In the genomic region with DNA sequence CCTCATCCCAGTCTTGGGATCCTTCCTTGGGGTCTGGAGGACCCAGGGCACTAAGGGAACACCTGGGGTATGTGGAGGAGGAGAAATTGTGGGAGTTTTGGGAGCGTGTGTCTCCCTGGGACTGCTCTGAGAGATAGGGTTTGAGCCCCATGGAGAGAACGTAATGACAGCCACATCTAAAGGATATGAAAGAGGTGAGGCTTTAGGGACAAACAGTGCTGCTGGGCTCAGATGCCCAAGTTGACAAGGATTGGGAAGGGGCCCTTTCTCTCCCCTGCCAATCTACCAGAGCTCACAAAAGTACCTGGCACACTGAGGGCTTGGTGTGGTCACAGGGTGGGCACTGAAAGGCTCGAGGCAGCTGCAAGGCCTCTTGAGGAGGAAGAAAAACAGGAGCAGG, we compare ENCODE assay signal across 17 cellular contexts. TPM values are rescaled to one million over a fixed set of nuclear protein-coding genes. Genes with fewer than 3 reads are reported as not detected.
"Had no signal": no experiment of that assay in that cellular context is flagged by ENCODE, and none has a peak within 500 bp of the region (broad histone marks: within the 10 kb centered on the region; RNA-seq: fewer than 3 reads in every experiment).

No MANE protein-coding gene starts in this region.

- DNase-seq: activated B cell treated with CpG ODN at 0.5 μM for 24 hours, amniotic stem cell, heart right ventricle, left lung, pancreas, sigmoid colon, transverse colon had no signal

- H3K36me3 ChIP-seq: gastroesophageal sphincter, heart right ventricle, left lung, pancreas, sigmoid colon, transverse colon had no signal

- H3K27ac Mint-ChIP-seq: activated B cell treated with CpG ODN at 0.5 μM for 24 hours; activated CD4-positive, alpha-beta memory T cell treated with anti-CD3 and anti-CD28 coated beads for 36 hours; activated CD8-positive, alpha-beta memory T cell treated with anti-CD3 and anti-CD28 coated beads, Interleukin-2, amount 10 ng/mL, durations not matched to agents 7 days and 5 days; activated naive CD8-positive, alpha-beta T cell had no signal

- H3K9me3 Mint-ChIP-seq: activated B cell treated with CpG ODN at 0.5 μM for 24 hours; activated CD4-positive, alpha-beta memory T cell treated with anti-CD3 and anti-CD28 coated beads for 36 hours; naive thymus-derived CD4-positive, alpha-beta T cell had no signal

- ATAC-seq: esophagus mucosa; stimulated activated naive CD8-positive, alpha-beta T cell treated with anti-CD3 and anti-CD28 coated beads, Interleukin-15, Interleukin-2, amounts not matched to agents 100 U/mL and 50 U/mL, for 24 hours had no signal

- H3K36me3 Mint-ChIP-seq: activated CD4-positive, alpha-beta memory T cell treated with anti-CD3 and anti-CD28 coated beads for 36 hours; activated CD8-positive, alpha-beta memory T cell treated with anti-CD3 and anti-CD28 coated beads, Interleukin-2, amount 10 ng/mL, durations not matched to agents 7 days and 5 days; naive thymus-derived CD4-positive, alpha-beta T cell had no signal

- FAIRE-seq: colon, pancreas had no signal

- H3K27me3 ChIP-seq: gastroesophageal sphincter, heart right ventricle, left lung, pancreas, sigmoid colon, transverse colon had no signal

- H3K9me3 ChIP-seq: gastroesophageal sphincter, heart right ventricle, left lung, pancreas, sigmoid colon, transverse colon had no signal

- H3K27me3 Mint-ChIP-seq: activated B cell treated with CpG ODN at 0.5 μM for 24 hours; activated CD4-positive, alpha-beta memory T cell treated with anti-CD3 and anti-CD28 coated beads for 36 hours; activated CD8-positive, alpha-beta memory T cell treated with anti-CD3 and anti-CD28 coated beads, Interleukin-2, amount 10 ng/mL, durations not matched to agents 7 days and 5 days; activated naive CD8-positive, alpha-beta T cell had no signal

- H3K4me3 ChIP-seq: gastroesophageal sphincter, heart right ventricle, left lung, pancreas, sigmoid colon, transverse colon had no signal

- H3K4me3 Mint-ChIP-seq: activated B cell treated with CpG ODN at 0.5 μM for 24 hours; activated CD4-positive, alpha-beta memory T cell treated with anti-CD3 and anti-CD28 coated beads for 36 hours; activated CD8-positive, alpha-beta memory T cell treated with anti-CD3 and anti-CD28 coated beads, Interleukin-2, amount 10 ng/mL, durations not matched to agents 7 days and 5 days; activated naive CD8-positive, alpha-beta T cell; naive thymus-derived CD4-positive, alpha-beta T cell had no signal

RNA-seq across cellular contexts. Expression of a gene that starts 36.8 kb away (rescaled TPM):
- total RNA-seq: activated B cell treated with CpG ODN at 0.5 μM for 24 hours; activated CD4-positive, alpha-beta memory T cell treated with anti-CD3 and anti-CD28 coated beads for 36 hours; activated CD8-positive, alpha-beta memory T cell treated with anti-CD3 and anti-CD28 coated beads, Interleukin-2, amount 10 ng/mL, durations not matched to agents 7 days and 5 days; esophagus mucosa; heart right ventricle; kidney epithelial cell; left lung; naive thymus-derived CD4-positive, alpha-beta T cell; T-helper 2 cell treated with Interferon-gamma antibody and Interleukin-4, amounts not matched to agents 100 ng/mL and 5 ng/mL, for 36 hours had no signal
- polyA plus RNA-seq: naive thymus-derived CD4-positive, alpha-beta T cell had no signal
